Comparison of ENCODE assay signal across 32 cellular contexts in the genomic region with DNA sequence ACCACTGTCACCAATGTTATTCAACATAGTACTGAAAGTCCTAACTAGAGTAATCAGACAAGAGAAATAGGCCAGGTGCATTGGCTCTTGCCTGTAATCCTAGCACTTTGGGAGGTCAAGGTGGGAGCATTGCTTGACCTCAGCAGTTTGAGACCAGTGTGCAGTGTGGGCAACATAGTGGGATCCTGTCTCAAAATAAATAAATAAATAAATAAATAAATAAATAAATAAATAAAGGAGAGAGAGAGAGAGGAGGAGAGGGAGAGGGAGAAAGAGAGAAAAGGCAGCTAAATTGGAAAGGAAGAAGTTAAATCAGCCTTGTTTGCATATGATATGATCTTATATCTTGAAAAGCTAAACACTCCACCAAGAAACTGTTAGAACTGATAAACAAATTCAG.
"Had no signal": no experiment of that assay in that cellular context is flagged by ENCODE, and none has a peak within 500 bp of the region (broad histone marks: within the 10 kb centered on the region; RNA-seq: fewer than 3 reads in every experiment).

No MANE protein-coding gene starts in this region.

- ATAC-seq: activated naive CD4-positive, alpha-beta T cell treated with anti-CD3 and anti-CD28 coated beads, Interleukin-2, amount 50 U/mL, for 72 hours; activated naive CD8-positive, alpha-beta T cell treated with anti-CD3 and anti-CD28 coated beads, Interleukin-2, amount 50 U/mL, for 24 hours; activated T-cell treated with anti-CD3 and anti-CD28 coated beads, Interleukin-2, amount 50 U/mL, for 4 hours; activated T-cell treated with anti-CD3 and anti-CD28 coated beads, Interleukin-2, amount 50 U/mL, for 72 hours; activated T-helper 17 cell treated with anti-CD3 and anti-CD28 coated beads, Interleukin-2, amount 50 U/mL, for 72 hours; body of pancreas had no signal

- H3K36me3 ChIP-seq: adrenal gland, ascending aorta, brain microvascular endothelial cell, breast epithelium, cardiac muscle cell had no signal

- H3K9me3 ChIP-seq: adrenal gland, ascending aorta had no signal

- H3K4me1 ChIP-seq: adrenal gland, ascending aorta, body of pancreas, breast epithelium had no signal

- DNase-seq: activated effector memory CD4-positive, alpha-beta T cell treated with anti-CD3 and anti-CD28 coated beads, Interleukin-2, amount 50 U/mL, for 16 hours; activated effector memory CD4-positive, alpha-beta T cell treated with Interleukin-2 at 50 U/mL for 16 hours; activated gamma-delta T cell; activated gamma-delta T cell treated with Interleukin-2 at 50 U/mL for 16 hours; activated naive CD4-positive, alpha-beta T cell; activated naive CD4-positive, alpha-beta T cell treated with anti-CD3 and anti-CD28 coated beads for 36 hours; activated naive CD4-positive, alpha-beta T cell treated with anti-CD3 and anti-CD28 coated beads, Interleukin-2, amount 10 ng/mL, durations not matched to agents 7 days and 5 days; activated naive CD4-positive, alpha-beta T cell treated with anti-CD3 and anti-CD28 coated beads, Interleukin-2, amount 50 U/mL, for 16 hours; activated naive CD4-positive, alpha-beta T cell treated with Interleukin-2 at 50 U/mL for 16 hours; activated naive CD8-positive, alpha-beta T cell treated with anti-CD3 and anti-CD28 coated beads for 36 hours; activated naive CD8-positive, alpha-beta T cell treated with anti-CD3 and anti-CD28 coated beads, Interleukin-2, amount 10 ng/mL, durations not matched to agents 7 days and 5 days; activated naive CD8-positive, alpha-beta T cell treated with anti-CD3 and anti-CD28 coated beads, Interleukin-2, amount 50 U/mL, for 24 hours; activated T-cell treated with anti-CD3 and anti-CD28 coated beads, Interleukin-2, amount 50 U/mL, for 4 hours; activated T-cell treated with anti-CD3 and anti-CD28 coated beads, Interleukin-2, amount 50 U/mL, for 48 hours; activated T-cell treated with anti-CD3 and anti-CD28 coated beads, Interleukin-2, amount 50 U/mL, for 72 hours; adrenal gland; amniotic stem cell; amygdala; anterior cingulate cortex; aorta; body of pancreas; brain microvascular endothelial cell; caudate nucleus; central memory CD4-positive, alpha-beta T cell; cerebellar nuclear complex had no signal

- H3K27ac ChIP-seq: adrenal gland, ascending aorta, body of pancreas, brain microvascular endothelial cell, breast epithelium, cardiac muscle cell had no signal

- FAIRE-seq: astrocyte, bronchial epithelial cell had no signal

- H3K4me3 ChIP-seq: adrenal gland, ascending aorta, body of pancreas, breast epithelium, cardiac muscle cell had no signal
